In genomic region chr20:62475819-62476073, GRCh38 we compare ENCODE assay signal across 11 cellular contexts. TPM values are rescaled to one million over a fixed set of nuclear protein-coding genes. Genes with fewer than 3 reads are reported as not detected.
DNase-seq lines count a peak whose midpoint lies in the region; ATAC-seq and TF ChIP-seq lines count a peak whose summit lies in the region.
"Had no signal": no experiment of that assay in that cellular context is flagged by ENCODE, and none has a peak within 500 bp of the region (broad histone marks: within the 10 kb centered on the region; RNA-seq: fewer than 3 reads in every experiment).

TSS of gene GATA5 (minus strand) at chr20:62475995. CDS start at chr20:62475521, 474 bp downstream.

- H3K23ac ChIP-seq in H9 (ENCODE audit: insufficient read length, low read depth, low read length), result no peak within 1 kb of the TSS

- CTCF ChIA-PET in WTC11 (lab: Charles Lee), result interaction anchor here (0.6 to 3.3 kb wide), 3 partner anchors 24 to 65 kb away, joined by 3 to 16 read pairs (median 5); no protein-coding TSS in a partner anchor
- CTCF ChIA-PET in RWPE1 (lab: Yijun Ruan, JAX), result interaction anchor here (1.5 kb wide), 1 partner anchor 21 kb away, joined by 4 read pairs; no protein-coding TSS in a partner anchor

- peaks cover 16% of the 10 kb centered on the region for H3K23me2 ChIP-seq in H9 (ENCODE audit: insufficient read length, low read depth, low read length, poor library complexity, severe bottlenecking)

- DNase-seq in H9 (no peak), WTC11 (ENCODE audit: low spot score) (no peak), gastrocnemius medialis (no peak), NCI-H345 (lab: John Stamatoyannopoulos, UW) (no peak), NCI-H345 treated with DMSO at 0.1 percent for 48 hours (lab: John Stamatoyannopoulos, UW; ENCODE audit: unreplicated experiment) (no peak), RWPE1 (ENCODE audit: low spot score) (no peak)
- DNase-seq: NCI-H1436 had no signal

- TF ChIP-seq POLR2A in gastrocnemius medialis (IDR thresholded peaks at IDR 0.05), result no peak

- H3K36me3 ChIP-seq in iPS-20b (ENCODE audit: insufficient read depth, low read depth, low read length), result no peaks in the 10 kb centered on the region
- H3K36me3 ChIP-seq in gastrocnemius medialis, result no peaks in the 10 kb centered on the region

- H3K27ac ChIP-seq in H9 (ENCODE audit: insufficient read length, low read depth, low read length), result no peak within 1 kb of the TSS
- H3K27ac ChIP-seq in iPS-20b (ENCODE audit: low read length), result no peak within 1 kb of the TSS
- H3K27ac ChIP-seq in gastrocnemius medialis, result no peak within 1 kb of the TSS
- H3K27ac ChIP-seq in RWPE1, result no peak within 1 kb of the TSS

- H3K9me3 ChIP-seq in H9 (ENCODE audit: control insufficient read depth, low read depth, low read length) (no peaks in the 10 kb centered on the region), iPS-20b (ENCODE audit: insufficient read depth, low read depth, low read length) (no peaks in the 10 kb centered on the region), gastrocnemius medialis (no peaks in the 10 kb centered on the region)

- H3K18ac ChIP-seq in H9 (ENCODE audit: insufficient read length, low read depth, low read length), result no peak within 1 kb of the TSS

- H3T11ph ChIP-seq in H9 (ENCODE audit: low read length), result no peak within 1 kb of the TSS

- no peak within 1 kb of the TSS for H2AK5ac ChIP-seq in H9 (ENCODE audit: insufficient read length, low read length)

- H3K14ac ChIP-seq in H9 (ENCODE audit: insufficient read depth, low read length), result no peak within 1 kb of the TSS; the same call in 1 of the 2 replicates

- H3K4me3 Mint-ChIP-seq in H9 (peak within 1 kb of the TSS; percentile 35 to 78), WTC11 (peak within 1 kb of the TSS; percentile 67)

- intact Hi-C loops in gastrocnemius medialis (cut with DNase I; ENCODE audit: low total_unique reads), result no loop called here

- H3K4me3 ChIP-seq in iPS-20b (ENCODE audit: low read length) (peak within 1 kb of the TSS; percentile 57; the same call in 1 of the 2 replicates), gastrocnemius medialis (peak within 1 kb of the TSS; percentile 16 to 42 (median 28))

- H2BK20ac ChIP-seq in H9 (ENCODE audit: low read depth, low read length, poor library complexity, severe bottlenecking), result no peak within 1 kb of the TSS

- H3K56ac ChIP-seq in H9 (ENCODE audit: insufficient read length, low read depth, low read length), result no peak within 1 kb of the TSS

- no peaks in the 10 kb centered on the region for H4K20me1 ChIP-seq in H9 (ENCODE audit: control insufficient read depth, insufficient read depth, insufficient read length)

- peaks cover 9 to 33% of the 10 kb centered on the region in 2 experiments for H3K4me1 Mint-ChIP-seq in H9
- peaks cover 15% of the 10 kb centered on the region for H3K4me1 Mint-ChIP-seq in WTC11

- no peak within 1 kb of the TSS for H2BK120ac ChIP-seq in H9 (ENCODE audit: low read depth, low read length, poor library complexity, severe bottlenecking)

- H3K27me3 ChIP-seq in H9 (ENCODE audit: insufficient read depth, low read length) (peaks cover 51% of the 10 kb centered on the region), iPS-20b (ENCODE audit: insufficient read depth, low read length) (peaks cover 89% of the 10 kb centered on the region), gastrocnemius medialis (peaks cover 58 to 67% (median 63%) of the 10 kb centered on the region in 3 donors)

- no peak within 1 kb of the TSS for H4K8ac ChIP-seq in H9 (replicated peaks; ENCODE audit: insufficient read length, low read depth, low read length)

- H4K5ac ChIP-seq in H9 (ENCODE audit: insufficient read length, low read depth, low read length), result no peak within 1 kb of the TSS

- POLR2A ChIA-PET in WTC11 (lab: Charles Lee), result no interaction called here
- POLR2A ChIA-PET in RWPE1 (lab: Yijun Ruan, JAX; ENCODE audit: low non-redundant PET), result no interaction called here

- H3K79me1 ChIP-seq in H9 (ENCODE audit: insufficient read depth, low read depth, low read length, poor library complexity, severe bottlenecking), result no peaks in the 10 kb centered on the region

- H3K36me3 Mint-ChIP-seq in H9 (ENCODE audit: insufficient read depth in 1 of 3, low read depth in 3 of 3), result no peaks in the 10 kb centered on the region; a peak in 1 of 7 replicates
- no peaks in the 10 kb centered on the region for H3K36me3 Mint-ChIP-seq in WTC11

- in situ Hi-C loops in gastrocnemius medialis (cut with MboI; ENCODE audit: low sequenced_read_pairs in 4 of 4), result no loop called here

- H3K9me3 Mint-ChIP-seq in H9 (peaks cover 0 to 2% of the 10 kb centered on the region in 2 experiments; a peak in 1 of 5 replicates), WTC11 (no peaks in the 10 kb centered on the region)

- no peak within 1 kb of the TSS for H2BK5ac ChIP-seq in H9 (ENCODE audit: insufficient read length, low read length)

- H3K9ac ChIP-seq in H9 (ENCODE audit: extremely low read depth, insufficient read length, low read length) (no peak within 1 kb of the TSS), iPS-20b (ENCODE audit: low read depth, low read length) (no peak within 1 kb of the TSS)

- H3K4me1 ChIP-seq in H9 (ENCODE audit: insufficient read depth, low read length) (no peaks in the 10 kb centered on the region), iPS-20b (ENCODE audit: insufficient read depth, low read length) (peaks cover 3% of the 10 kb centered on the region; the same call in 1 of the 2 replicates), gastrocnemius medialis (peaks cover 0 to 7% of the 10 kb centered on the region in 2 donors)

- ATAC-seq in WTC11 (peak; percentile 35), gastrocnemius medialis (no peak), GM18511 (IDR thresholded peaks at IDR 0.05; ENCODE audit: unreplicated experiment) (no peak)

- peak within 1 kb of the TSS; percentile 47 for H3K4me2 ChIP-seq in H9 (ENCODE audit: insufficient read depth, insufficient read length, low read length)

- no CpG with 5 or more reads among the region's 36 CpGs for WGBS in H9 (ENCODE audit: extremely low coverage, insufficient read length, low lambda C conversion rate)

- H3K27ac Mint-ChIP-seq in H9 (no peak within 1 kb of the TSS), WTC11 (no peak within 1 kb of the TSS)

- H2BK12ac ChIP-seq in H9 (ENCODE audit: insufficient read length, low read depth, low read length), result no peak within 1 kb of the TSS

- H2BK15ac ChIP-seq in H9 (ENCODE audit: low read depth, low read length), result no peak within 1 kb of the TSS

- TF ChIP-seq CTCF in H9 (conservative IDR thresholded peaks at IDR 0.05), result no peak
- no peak for TF ChIP-seq CTCF in WTC11 (IDR thresholded peaks at IDR 0.05)
- no peak for TF ChIP-seq CTCF in gastrocnemius medialis (IDR thresholded peaks at IDR 0.05 in 4 of 5, conservative IDR thresholded peaks at IDR 0.05 in 1 of 5)
- TF ChIP-seq CTCF in RWPE1 (conservative IDR thresholded peaks at IDR 0.05; ENCODE audit: low read depth), result no peak

- no peak within 1 kb of the TSS for H2AFZ ChIP-seq in H9 (ENCODE audit: low read length)

- H3K27me3 Mint-ChIP-seq in H9 (ENCODE audit: low read depth) (peaks cover 84% of the 10 kb centered on the region), WTC11 (ENCODE audit: low read depth) (peaks cover 76% of the 10 kb centered on the region)

- H3K4ac ChIP-seq in H9 (ENCODE audit: low read depth, low read length), result no peak within 1 kb of the TSS

- H3K79me2 ChIP-seq in H9 (ENCODE audit: insufficient read depth, low read length), result no peaks in the 10 kb centered on the region

- H4K91ac ChIP-seq in H9 (ENCODE audit: insufficient read length, low read depth, low read length), result no peak within 1 kb of the TSS

TF ChIP-seq in WTC11, 78 proteins besides CTCF, POLR2A, EP300 and RAD21:
- TF ChIP-seq NR1H2 (CRISPR knock-in tag; IDR thresholded peaks at IDR 0.05), result no peak
- TF ChIP-seq ZNF671 (CRISPR knock-in tag; IDR thresholded peaks at IDR 0.05), result no peak
- no peak for TF ChIP-seq NFYB (CRISPR knock-in tag; conservative IDR thresholded peaks at IDR 0.05; ENCODE audit: low read depth)
- no peak for TF ChIP-seq ZNF532 (CRISPR knock-in tag; IDR thresholded peaks at IDR 0.05; ENCODE audit: borderline replicate concordance)

RNA-seq across cellular contexts. Expression of gene GATA5, which starts in this region (rescaled TPM):
- total RNA-seq in H9 (2021) (0.24 and 0.39 TPM in 2 replicates), WTC11 (2021) (1.4 to 2.3 TPM (median 1.6 TPM) in 3 replicates), gastrocnemius medialis (not detected)
- total RNA-seq: lung microvascular endothelial cell; T-helper 1 cell treated with Interleukin-12 subunit alpha and Interleukin-12 subunit beta and Interleukin-4 antibody, amounts not matched to agents 30 ng/mL and 1 ng/mL, for 36 hours had no signal
